ENCODE assay signal across 9 cellular contexts in the genomic region with DNA sequence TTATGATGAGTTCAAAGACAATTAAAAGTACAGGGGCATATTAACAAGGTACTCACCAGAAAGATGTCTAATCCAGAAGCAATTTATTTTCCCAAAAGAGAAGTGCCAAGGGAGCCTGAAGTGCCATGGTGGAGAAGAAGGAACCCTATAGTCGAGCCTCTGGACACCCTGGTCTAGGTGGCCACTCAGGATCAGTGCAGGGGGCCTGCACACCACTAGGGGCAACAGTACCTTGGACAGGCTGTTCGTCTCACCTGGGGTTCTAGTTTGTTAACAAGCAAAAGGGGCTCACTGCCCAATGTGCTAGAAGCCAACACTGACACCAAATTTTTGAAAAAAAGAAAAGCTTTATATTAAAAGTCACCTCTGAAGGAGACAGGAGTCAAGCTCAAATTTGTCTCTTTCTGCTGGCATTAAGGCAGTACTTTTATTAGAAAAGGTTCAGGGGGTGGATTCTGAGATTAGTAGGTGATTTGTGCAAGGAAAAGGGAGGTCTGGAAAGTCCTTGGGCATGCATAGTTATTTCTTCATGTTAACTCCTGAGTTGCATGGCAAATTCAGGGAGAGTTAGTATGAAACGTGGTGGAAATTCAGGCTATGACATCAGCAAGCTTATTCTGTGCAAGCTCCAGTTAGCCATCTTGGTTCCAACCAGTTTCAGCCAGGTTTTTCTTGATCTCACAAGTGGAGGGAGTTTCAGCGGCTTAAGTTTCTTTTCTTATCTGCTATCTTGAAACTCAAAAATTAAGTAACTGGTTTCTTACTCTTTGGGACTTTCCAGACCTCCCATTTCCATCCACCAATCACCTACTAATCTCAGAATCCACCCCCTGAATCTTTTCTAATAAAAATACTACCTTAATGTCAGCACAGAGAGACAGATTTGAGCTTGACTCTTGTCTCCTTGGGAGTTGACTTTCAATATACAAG.
DNase-seq lines count a peak whose midpoint lies in the region; ATAC-seq lines count a peak whose summit lies in the region.
"Had no signal": no experiment of that assay in that cellular context is flagged by ENCODE, and none has a peak within 500 bp of the region (broad histone marks: within the 10 kb centered on the region; RNA-seq: fewer than 3 reads in every experiment).

No MANE protein-coding gene starts in this region.

- no peak for DNase-seq in activated CD4-positive, CD25-positive, alpha-beta regulatory T cell (lab: John Stamatoyannopoulos, UW)
- DNase-seq in iPS-NIHi11 (ENCODE audit: low spot score) = peak; percentile 39
- DNase-seq in superior temporal gyrus (ENCODE audit: extremely low spot score) = no peak
- DNase-seq in NCI-H2081 (lab: John Stamatoyannopoulos, UW) = no peak
- DNase-seq in NCI-H2029 (lab: John Stamatoyannopoulos, UW) = no peak
- DNase-seq: RPMI8226 had no signal

- ATAC-seq in activated CD4-positive, CD25-positive, alpha-beta regulatory T cell treated with anti-CD3 and anti-CD28 coated beads, Interleukin-2, amount 50 U/mL, for 24 hours = peak; percentile 79 to 83
- ATAC-seq in GM21447 (IDR thresholded peaks at IDR 0.05; ENCODE audit: unreplicated experiment) (peak; percentile 55), HG03159 (IDR thresholded peaks at IDR 0.05; ENCODE audit: unreplicated experiment) (peak; percentile 69)
